ENCODE assay signal across 17 cellular contexts in the genomic region with DNA sequence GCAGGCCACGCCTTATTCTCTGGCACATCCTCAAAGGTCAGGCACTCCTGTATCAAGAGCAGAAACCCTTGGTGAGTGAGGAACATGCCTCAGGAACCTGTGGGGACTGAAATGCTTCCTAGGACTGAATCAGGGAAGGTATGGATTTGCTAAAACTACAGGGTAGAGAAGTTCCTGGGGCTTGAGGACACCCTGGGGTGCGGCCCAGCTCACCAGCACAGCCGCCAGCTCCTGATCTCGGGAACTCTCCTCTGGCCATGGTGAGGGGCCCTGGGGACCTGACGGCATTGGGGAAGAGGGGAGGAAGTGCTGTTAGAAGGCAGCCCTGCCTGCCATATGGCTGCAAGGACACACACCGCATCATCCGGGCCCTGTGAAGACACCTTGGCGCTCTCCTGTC. TPM values are rescaled to one million over a fixed set of nuclear protein-coding genes. Genes with fewer than 3 reads are reported as not detected.
A peak's percentile ranks its signal among the peaks of the same experiment; 100 is the strongest.
DNase-seq lines count a peak whose midpoint lies in the region; ATAC-seq and TF ChIP-seq lines count a peak whose summit lies in the region.
"Had no signal": no experiment of that assay in that cellular context is flagged by ENCODE, and none has a peak within 500 bp of the region (broad histone marks: within the 10 kb centered on the region; RNA-seq: fewer than 3 reads in every experiment).

No MANE protein-coding gene starts in this region.

- in situ Hi-C loops in gastrocnemius medialis (cut with MboI; ENCODE audit: low sequenced_read_pairs in 4 of 4) = no loop called here

- no peaks in the 10 kb centered on the region for H3K4me1 ChIP-seq in osteoblast (ENCODE audit: insufficient read depth, low read length)
- peaks cover 0 to 4% of the 10 kb centered on the region in 2 donors for H3K4me1 ChIP-seq in gastrocnemius medialis

- no peak for TF ChIP-seq POLR2A in gastrocnemius medialis (IDR thresholded peaks at IDR 0.05)

- no peak for ATAC-seq in activated CD8-positive, alpha-beta memory T cell treated with anti-CD3 and anti-CD28 coated beads, Interleukin-2, amount 10 ng/mL, durations not matched to agents 7 days and 5 days
- no peak for ATAC-seq in central memory CD8-positive, alpha-beta T cell (replicated peaks; ENCODE audit: extremely low read depth, poor library complexity, severe bottlenecking)
- ATAC-seq in GM18907 (IDR thresholded peaks at IDR 0.05; ENCODE audit: unreplicated experiment) (no peak), gastrocnemius medialis (no peak), GM19452 (IDR thresholded peaks at IDR 0.05; ENCODE audit: unreplicated experiment) (no peak)
- ATAC-seq: A549 had no signal

- H3K27me3 Mint-ChIP-seq in activated CD8-positive, alpha-beta memory T cell treated with anti-CD3 and anti-CD28 coated beads, Interleukin-2, amount 10 ng/mL, durations not matched to agents 7 days and 5 days = no peaks in the 10 kb centered on the region
- H3K27me3 Mint-ChIP-seq in central memory CD8-positive, alpha-beta T cell = no peaks in the 10 kb centered on the region

- H3K4me2 ChIP-seq in osteoblast (ENCODE audit: insufficient read depth, low read length) = no peak overlapping the region
- H3K4me2 ChIP-seq: A549 had no signal

- no peaks in the 10 kb centered on the region for H3K79me2 ChIP-seq in osteoblast (ENCODE audit: insufficient read depth, low read length)

- no peak overlapping the region for H3K4me3 ChIP-seq in osteoblast (ENCODE audit: insufficient read depth, low read length)
- no peak overlapping the region for H3K4me3 ChIP-seq in gastrocnemius medialis
- H3K4me3 ChIP-seq: A549, GM23248 had no signal

- no peaks in the 10 kb centered on the region for H4K20me1 ChIP-seq in osteoblast (ENCODE audit: insufficient read depth, low read length)

- H3K27me3 ChIP-seq in osteoblast (ENCODE audit: insufficient read depth, low read length) (no peaks in the 10 kb centered on the region), gastrocnemius medialis (peaks cover 0 to 8% (median 6%) of the 10 kb centered on the region in 3 donors)

- no peaks in the 10 kb centered on the region for H3K36me3 ChIP-seq in osteoblast (ENCODE audit: insufficient read depth, low read length)
- H3K36me3 ChIP-seq in gastrocnemius medialis = no peaks in the 10 kb centered on the region

- no peaks in the 10 kb centered on the region for H3K9me3 ChIP-seq in osteoblast (ENCODE audit: low read depth, low read length)
- H3K9me3 ChIP-seq in gastrocnemius medialis = no peaks in the 10 kb centered on the region
- H3K9me3 ChIP-seq: A549 had no signal

- no peak overlapping the region for H3K27ac ChIP-seq in osteoblast (ENCODE audit: low read depth, low read length)
- no peak overlapping the region for H3K27ac ChIP-seq in gastrocnemius medialis
- H3K27ac ChIP-seq: A549, GM23248 had no signal

- TF ChIP-seq CTCF in GM20000 (IDR thresholded peaks at IDR 0.05; ENCODE audit: extremely low read depth, missing control alignments) (no peak), osteoblast (IDR thresholded peaks at IDR 0.05; ENCODE audit: extremely low read depth, low read depth, low read length) (no peak), gastrocnemius medialis (IDR thresholded peaks at IDR 0.05 in 4 of 5, conservative IDR thresholded peaks at IDR 0.05 in 1 of 5) (no peak)

- intact Hi-C loops in gastrocnemius medialis (cut with DNase I; ENCODE audit: low total_unique reads) = no loop called here

- no peak overlapping the region for H3K4me3 Mint-ChIP-seq in activated CD8-positive, alpha-beta memory T cell treated with anti-CD3 and anti-CD28 coated beads, Interleukin-2, amount 10 ng/mL, durations not matched to agents 7 days and 5 days
- no peak overlapping the region for H3K4me3 Mint-ChIP-seq in central memory CD8-positive, alpha-beta T cell

- peak overlapping the region; percentile 64 for H3K27ac Mint-ChIP-seq in activated CD8-positive, alpha-beta memory T cell treated with anti-CD3 and anti-CD28 coated beads, Interleukin-2, amount 10 ng/mL, durations not matched to agents 7 days and 5 days
- peak overlapping the region; percentile 49 for H3K27ac Mint-ChIP-seq in central memory CD8-positive, alpha-beta T cell (ENCODE audit: low read depth)

- H2AFZ ChIP-seq in osteoblast (ENCODE audit: low read length) = no peak overlapping the region
- H2AFZ ChIP-seq: GM23248 had no signal

- CTCF ChIA-PET in activated CD8-positive, alpha-beta memory T cell treated with anti-CD3 and anti-CD28 coated beads, Interleukin-2, amount 10 ng/mL, durations not matched to agents 7 days and 5 days (lab: Charles Lee) = interaction anchor here (1.1 to 21.7 kb wide), 6 partner anchors 9 to 40 kb away, joined by 3 to 400 read pairs (median 6); a partner anchor contains a TSS

- H3K9me3 Mint-ChIP-seq in activated CD8-positive, alpha-beta memory T cell treated with anti-CD3 and anti-CD28 coated beads, Interleukin-2, amount 10 ng/mL, durations not matched to agents 7 days and 5 days (ENCODE audit: low read depth) = no peaks in the 10 kb centered on the region
- H3K9me3 Mint-ChIP-seq in central memory CD8-positive, alpha-beta T cell = no peaks in the 10 kb centered on the region

- H3K36me3 Mint-ChIP-seq in activated CD8-positive, alpha-beta memory T cell treated with anti-CD3 and anti-CD28 coated beads, Interleukin-2, amount 10 ng/mL, durations not matched to agents 7 days and 5 days = no peaks in the 10 kb centered on the region
- H3K36me3 Mint-ChIP-seq in central memory CD8-positive, alpha-beta T cell (ENCODE audit: insufficient read depth) = peaks cover 4% of the 10 kb centered on the region

- no peak for DNase-seq in activated CD8-positive, alpha-beta memory T cell treated with anti-CD3 and anti-CD28 coated beads, Interleukin-2, amount 10 ng/mL, durations not matched to agents 7 days and 5 days
- no peak for DNase-seq in activated CD8-positive, alpha-beta memory T cell treated with anti-CD3 and anti-CD28 coated beads for 24 hours
- DNase-seq in GM20000 (ENCODE audit: low spot score) (peak; percentile 18), osteoblast (ENCODE audit: insufficient read length, low spot score, missing footprints) (peak; percentile 87), gastrocnemius medialis (no peak)
- DNase-seq in central memory CD8-positive, alpha-beta T cell (ENCODE audit: low spot score in 2 of 2) = no peak
- DNase-seq: Calu3, DMS53, GM23248, NCI-H187, NCI-H526 treated with DMSO at 0.1 percent for 48 hours, OCI-M1, SHP77 treated with DMSO at 0.1 percent for 48 hours had no signal

- H3K4me1 Mint-ChIP-seq in activated CD8-positive, alpha-beta memory T cell treated with anti-CD3 and anti-CD28 coated beads, Interleukin-2, amount 10 ng/mL, durations not matched to agents 7 days and 5 days = peaks cover 41% of the 10 kb centered on the region
- peaks cover 27% of the 10 kb centered on the region for H3K4me1 Mint-ChIP-seq in central memory CD8-positive, alpha-beta T cell

RNA-seq across cellular contexts. Expression of a gene that starts 7.5 kb away (rescaled TPM):
- total RNA-seq in activated CD8-positive, alpha-beta memory T cell treated with anti-CD3 and anti-CD28 coated beads, Interleukin-2, amount 10 ng/mL, durations not matched to agents 7 days and 5 days = under 1 TPM; 0.21 to 0.23 TPM
- total RNA-seq in osteoblast = not detected in 2 replicates
- not detected for total RNA-seq in gastrocnemius medialis
- total RNA-seq: Calu3, GM23248, RPMI7951 had no signal

RNA-seq across cellular contexts. Expression of a gene that starts 20.8 kb away (rescaled TPM):
- not detected for total RNA-seq in activated CD8-positive, alpha-beta memory T cell treated with anti-CD3 and anti-CD28 coated beads, Interleukin-2, amount 10 ng/mL, durations not matched to agents 7 days and 5 days
- 17.4 and 17.7 TPM in 2 replicates for total RNA-seq in osteoblast
- 10 to 100 TPM in 1 of 4 donors, 1 to 10 TPM in 3; 4.8 to 10.8 (median 6.1) TPM for total RNA-seq in gastrocnemius medialis

RNA-seq across cellular contexts. Expression of a gene that starts 26.1 kb away (rescaled TPM):
- 1,000 to 10,000 TPM; 2,870 to 3,468 TPM for total RNA-seq in activated CD8-positive, alpha-beta memory T cell treated with anti-CD3 and anti-CD28 coated beads, Interleukin-2, amount 10 ng/mL, durations not matched to agents 7 days and 5 days
- total RNA-seq in osteoblast (0.72 TPM in 1 of 2 replicates, not detected in the other), gastrocnemius medialis (10 to 100 TPM; 45.4 to 79.0 (median 54.6) TPM)

RNA-seq across cellular contexts. Expression of a gene that starts 43.3 kb away (rescaled TPM):
- total RNA-seq in activated CD8-positive, alpha-beta memory T cell treated with anti-CD3 and anti-CD28 coated beads, Interleukin-2, amount 10 ng/mL, durations not matched to agents 7 days and 5 days = 10 to 100 TPM; 10.6 to 12.3 TPM
- 8.0 and 9.4 TPM in 2 replicates for total RNA-seq in osteoblast
- total RNA-seq in gastrocnemius medialis = 10 to 100 TPM in 3 of 4 donors, 1 to 10 TPM in 1; 8.9 to 18.6 (median 14.5) TPM

RNA-seq across cellular contexts. Expression of a gene that starts 45.2 kb away (rescaled TPM):
- 10 to 100 TPM; 34.0 to 88.3 TPM for total RNA-seq in activated CD8-positive, alpha-beta memory T cell treated with anti-CD3 and anti-CD28 coated beads, Interleukin-2, amount 10 ng/mL, durations not matched to agents 7 days and 5 days
- under 0.01 TPM in 1 of 2 replicates, not detected in the other for total RNA-seq in osteoblast
- total RNA-seq in gastrocnemius medialis = under 1 TPM in 3 of 4 donors, not detected in 1; 0.15 to 0.75 (median 0.58) TPM
- total RNA-seq: GM23248, RPMI7951 had no signal

Comparison
In these comparisons a context has a peak if more than half of its experiments do, and no peak if none do; other contexts are left out.
1. DNase-seq: peak in GM20000 (single experiment) and osteoblast (single experiment); none in activated CD8-positive, alpha-beta memory T cell treated with anti-CD3 and anti-CD28 coated beads, Interleukin-2, amount 10 ng/mL, durations not matched to agents 7 days and 5 days (single experiment), activated CD8-positive, alpha-beta memory T cell treated with anti-CD3 and anti-CD28 coated beads for 24 hours (single experiment), central memory CD8-positive, alpha-beta T cell (0 of 2) and gastrocnemius medialis (0 of 2).
2. RNA of a gene that starts 20.8 kb away (total RNA-seq): 17.4 to 17.7 TPM in osteoblast and 4.8 to 10.8 TPM in gastrocnemius medialis; not detected in activated CD8-positive, alpha-beta memory T cell treated with anti-CD3 and anti-CD28 coated beads, Interleukin-2, amount 10 ng/mL, durations not matched to agents 7 days and 5 days; every median in the first group is over 4 times any median in the second.
3. RNA of a gene that starts 26.1 kb away (total RNA-seq): 2,870 to 3,468 TPM in activated CD8-positive, alpha-beta memory T cell treated with anti-CD3 and anti-CD28 coated beads, Interleukin-2, amount 10 ng/mL, durations not matched to agents 7 days and 5 days; 45.4 to 79.0 TPM in gastrocnemius medialis and 0.72 TPM in osteoblast; every median in the first group is over 10 times any median in the second.